ENCODE assay signal across 27 cellular contexts in genomic region chr13:21556051-21556450, GRCh38.
"Had no signal": no experiment of that assay in that cellular context is flagged by ENCODE, and none has a peak within 500 bp of the region (broad histone marks: within the 10 kb centered on the region; RNA-seq: fewer than 3 reads in every experiment).

No MANE protein-coding gene starts in this region.

- H3K4me3 Mint-ChIP-seq: activated T-cell treated with anti-CD3 and anti-CD28 coated beads, Interleukin-2, amount 50 U/mL, for 72 hours; endodermal cell; immature natural killer cell; mesothelial cell of epicardium; naive thymus-derived CD8-positive, alpha-beta T cell; neural crest cell had no signal

- H3K27me3 Mint-ChIP-seq: naive thymus-derived CD8-positive, alpha-beta T cell had no signal

- DNase-seq: activated CD4-positive, alpha-beta T cell treated with anti-CD3 and anti-CD28 coated beads for 4 hours; activated CD4-positive, alpha-beta T cell treated with anti-CD3 and anti-CD28 coated beads, Interleukin-2, amount 50 U/mL, for 4 hours; activated CD4-positive, CD25-positive, alpha-beta regulatory T cell; activated naive CD4-positive, alpha-beta T cell; activated T-cell treated with anti-CD3 and anti-CD28 coated beads for 4 hours; activated T-cell treated with anti-CD3 and anti-CD28 coated beads, Interleukin-2, amount 50 U/mL, for 72 hours; aorta; body of pancreas; endodermal cell; heart left ventricle; hypothalamus; immature natural killer cell; naive thymus-derived CD8-positive, alpha-beta T cell; nucleus accumbens; psoas muscle; spleen; stimulated activated naive CD4-positive, alpha-beta T cell; T-helper 1 cell had no signal

- H3K27ac ChIP-seq: body of pancreas, cardiac muscle cell, esophagus muscularis mucosa, gastroesophageal sphincter, heart left ventricle, parathyroid adenoma, psoas muscle, right atrium auricular region, spleen, tibial nerve had no signal

- H3K9me3 ChIP-seq: body of pancreas, esophagus muscularis mucosa, gastroesophageal sphincter, heart left ventricle, psoas muscle, right atrium auricular region, tibial nerve had no signal

- H3K36me3 ChIP-seq: cardiac muscle cell, right atrium auricular region had no signal

- H3K4me1 Mint-ChIP-seq: mesothelial cell of epicardium, neural crest cell had no signal

- H3K4me3 ChIP-seq: body of pancreas, cardiac muscle cell, esophagus muscularis mucosa, gastroesophageal sphincter, heart left ventricle, psoas muscle, right atrium auricular region, spleen, tibial nerve had no signal

- H3K9me3 Mint-ChIP-seq: immature natural killer cell, neural crest cell had no signal

- H3K4me1 ChIP-seq: body of pancreas, esophagus muscularis mucosa, gastroesophageal sphincter, parathyroid adenoma, psoas muscle, right atrium auricular region had no signal

- H3K27ac Mint-ChIP-seq: activated naive CD4-positive, alpha-beta T cell treated with anti-CD3 and anti-CD28 coated beads, Interleukin-2, amount 50 U/mL, for 72 hours; activated T-cell treated with anti-CD3 and anti-CD28 coated beads, Interleukin-2, amount 50 U/mL, for 72 hours; endodermal cell; mesothelial cell of epicardium had no signal

- ATAC-seq: activated naive CD4-positive, alpha-beta T cell treated with anti-CD3 and anti-CD28 coated beads, Interleukin-2, amount 50 U/mL, for 72 hours; activated T-cell treated with anti-CD3 and anti-CD28 coated beads, Interleukin-2, amount 50 U/mL, for 72 hours; body of pancreas; gastroesophageal sphincter; heart left ventricle; naive thymus-derived CD8-positive, alpha-beta T cell; psoas muscle had no signal
